ENCODE assay signal across 8 cellular contexts in genomic region chr4:104860227-104861123, GRCh38.
DNase-seq lines count a peak whose midpoint lies in the region; ATAC-seq and TF ChIP-seq lines count a peak whose summit lies in the region.

No MANE protein-coding gene starts in this region.

- TF ChIP-seq CTCF in neutrophil (IDR thresholded peaks at IDR 0.05), result peak; percentile 90

- whole genome bisulfite sequencing in aorta, 2 donors, result 15 to 25% methylated on average over 4 of the region's 4 CpGs

- DNase-seq in DMS153 treated with DMSO at 0.1 percent for 48 hours (lab: John Stamatoyannopoulos, UW; ENCODE audit: unreplicated experiment) (peak; percentile 82), HPDE6-E6E7 (ENCODE audit: extremely low spot score) (peak; percentile 28), NCI-H748 (lab: John Stamatoyannopoulos, UW; ENCODE audit: unreplicated experiment) (peak; percentile 85), fibroblast of the conjunctiva (ENCODE audit: low read depth) (peak; percentile 47), aorta (no peak)
- peak; percentile 32 for DNase-seq in activated CD8-positive, alpha-beta memory T cell treated with anti-CD3 and anti-CD28 coated beads, Interleukin-2, amount 50 U/mL, for 4 hours

- H3K4me1 ChIP-seq in neutrophil (ENCODE audit: control insufficient read depth in 1 of 2, insufficient read depth in 1 of 2, low read depth in 1 of 2, low read length in 1 of 2) (no peaks in the 10 kb centered on the region), aorta (ENCODE audit: control insufficient read depth in 1 of 2, insufficient read depth in 2 of 2, low read length in 2 of 2) (no peaks in the 10 kb centered on the region)

- H3K27me3 ChIP-seq in neutrophil, result no peaks in the 10 kb centered on the region
- H3K27me3 ChIP-seq in aorta (ENCODE audit: control insufficient read depth in 1 of 2, insufficient read depth in 2 of 2, low read length in 1 of 2), result no peaks in the 10 kb centered on the region

- H3K27ac ChIP-seq in neutrophil (no peak overlapping the region), aorta (ENCODE audit: low read depth in 1 of 2, low read length in 2 of 2) (no peak overlapping the region)

- intact Hi-C loops in aorta (cut with DNase I), result loop anchor here (5.0 to 10.0 kb wide), 2 partner anchors 793 to 846 kb away; no protein-coding TSS in a partner anchor

- ATAC-seq in GM21360 (IDR thresholded peaks at IDR 0.05; ENCODE audit: unreplicated experiment), result peak; percentile 82
- peak; percentile 88 for ATAC-seq in aorta (ENCODE audit: low FRiP score)

- no peaks in the 10 kb centered on the region for H3K36me3 ChIP-seq in neutrophil
- no peaks in the 10 kb centered on the region for H3K36me3 ChIP-seq in aorta (ENCODE audit: control insufficient read depth in 1 of 2, insufficient read depth in 2 of 2, low read length in 1 of 2)

- no peaks in the 10 kb centered on the region for H3K9me3 ChIP-seq in neutrophil
- no peaks in the 10 kb centered on the region for H3K9me3 ChIP-seq in aorta (ENCODE audit: control insufficient read depth, low read length)

- H3K4me3 ChIP-seq in neutrophil (ENCODE audit: low read depth in 1 of 2, low read length in 1 of 2) (no peak overlapping the region), aorta (ENCODE audit: low read length in 2 of 2) (no peak overlapping the region)

Comparison
In these comparisons a context has a peak if more than half of its experiments do, and no peak if none do; other contexts are left out.
1. DNase-seq: peak in DMS153 treated with DMSO at 0.1 percent for 48 hours (single experiment), HPDE6-E6E7 (single experiment), NCI-H748 (single experiment), activated CD8-positive, alpha-beta memory T cell treated with anti-CD3 and anti-CD28 coated beads, Interleukin-2, amount 50 U/mL, for 4 hours (single experiment) and fibroblast of the conjunctiva (single experiment); none in aorta (0 of 2).